In genomic region chr19:1511989-1512338, GRCh38 we compare ENCODE assay signal across 11 cellular contexts. TPM values are rescaled to one million over a fixed set of nuclear protein-coding genes. Genes with fewer than 3 reads are reported as not detected.
A peak's percentile ranks its signal among the peaks of the same experiment; 100 is the strongest.
DNase-seq lines count a peak whose midpoint lies in the region; ATAC-seq and TF ChIP-seq lines count a peak whose summit lies in the region.
"Had no signal": no experiment of that assay in that cellular context is flagged by ENCODE, and none has a peak within 500 bp of the region (broad histone marks: within the 10 kb centered on the region; RNA-seq: fewer than 3 reads in every experiment).

No MANE protein-coding gene starts in this region.

- CTCF ChIA-PET in BJ (lab: Yijun Ruan, JAX) = interaction anchor here (0.8 kb wide), 1 partner anchor 68 kb away, joined by 3 read pairs; no protein-coding TSS in a partner anchor

- H4K8ac ChIP-seq in mesenchymal stem cell (ENCODE audit: low read length) = no peak overlapping the region

- H3K27ac ChIP-seq in mesenchymal stem cell (ENCODE audit: low read length, poor library complexity, severe bottlenecking) = no peak overlapping the region

- peak overlapping the region; percentile 10 for H2AK5ac ChIP-seq in mesenchymal stem cell (ENCODE audit: low read length, severe bottlenecking)

- H4K91ac ChIP-seq in mesenchymal stem cell (ENCODE audit: low read length) = no peak overlapping the region

- H3K9ac ChIP-seq in mesenchymal stem cell (ENCODE audit: low read length) = no peak overlapping the region

- H3K27me3 ChIP-seq in BJ (ENCODE audit: control insufficient read depth, insufficient read depth, low read length) (no peaks in the 10 kb centered on the region), HAP-1 (ENCODE audit: low read depth) (no peaks in the 10 kb centered on the region), mesenchymal stem cell (ENCODE audit: control insufficient read depth in 1 of 2, insufficient read depth in 1 of 2, low read length in 2 of 2) (peaks cover 4 to 46% of the 10 kb centered on the region in 2 experiments)

- in situ Hi-C loops in HAP-1 (cut with MboI; ENCODE audit: low sequenced_read_pairs) = no loop called here

- H3K4me3 Mint-ChIP-seq in activated naive CD8-positive, alpha-beta T cell = peak overlapping the region; percentile 78

- no peak overlapping the region for H2BK15ac ChIP-seq in mesenchymal stem cell (ENCODE audit: low read depth, poor library complexity, severe bottlenecking)

- no peaks in the 10 kb centered on the region for H3K36me3 Mint-ChIP-seq in activated naive CD8-positive, alpha-beta T cell

- WGBS in mesenchymal stem cell = 78% methylated on average over 5 of the region's 5 CpGs

- H3K18ac ChIP-seq in mesenchymal stem cell (ENCODE audit: low read depth in 1 of 2, low read length in 2 of 2) = no peak overlapping the region

- TF ChIP-seq CTCF in BJ (IDR thresholded peaks at IDR 0.05; ENCODE audit: insufficient read depth, low read depth, low read length) = no peak

- no peak overlapping the region for H2AFZ ChIP-seq in mesenchymal stem cell (ENCODE audit: low read depth, low read length)

- H3K27me3 Mint-ChIP-seq in activated naive CD8-positive, alpha-beta T cell = no peaks in the 10 kb centered on the region

- H3K14ac ChIP-seq in mesenchymal stem cell (ENCODE audit: low read length in 2 of 2) = peak overlapping the region in 1 of 2 experiments; percentile 44

- no peak overlapping the region for H2BK12ac ChIP-seq in mesenchymal stem cell (ENCODE audit: low read length in 2 of 2)

- H3K4me3 ChIP-seq in BJ (ENCODE audit: low read depth, low read length) (peak overlapping the region; percentile 71), HAP-1 (peak overlapping the region; percentile 37; the same call in 1 of the 2 replicates), mesenchymal stem cell (ENCODE audit: insufficient read depth in 1 of 2, low read depth in 1 of 2, low read length in 2 of 2) (peak overlapping the region in 1 of 2 experiments; percentile 2)

- no peak overlapping the region for H3K4ac ChIP-seq in mesenchymal stem cell (ENCODE audit: low read depth in 1 of 2, low read length in 2 of 2)

- H3K4me1 ChIP-seq in HAP-1 (peaks cover 12% of the 10 kb centered on the region), mesenchymal stem cell (ENCODE audit: control insufficient read depth, insufficient read depth, low read depth, low read length) (peaks cover 33% of the 10 kb centered on the region)

- H3K4me2 ChIP-seq in mesenchymal stem cell (ENCODE audit: low read length, poor library complexity, severe bottlenecking) = no peak overlapping the region

- H2BK120ac ChIP-seq in mesenchymal stem cell (ENCODE audit: low read depth, low read length) = no peak overlapping the region

- peaks cover 8% of the 10 kb centered on the region for H3K79me1 ChIP-seq in mesenchymal stem cell (replicated peaks; ENCODE audit: low read length, poor library complexity, severe bottlenecking)

- peaks cover 22% of the 10 kb centered on the region for H3K4me1 Mint-ChIP-seq in activated naive CD8-positive, alpha-beta T cell (ENCODE audit: low read depth)

- no peak for ATAC-seq in HG03460 (IDR thresholded peaks at IDR 0.05; ENCODE audit: unreplicated experiment)
- no peak for ATAC-seq in GM18867 (IDR thresholded peaks at IDR 0.05; ENCODE audit: unreplicated experiment)
- ATAC-seq: esophagus mucosa had no signal

- no peak overlapping the region for H3K23ac ChIP-seq in mesenchymal stem cell (ENCODE audit: low read length in 2 of 2)

- H3K27ac Mint-ChIP-seq in activated naive CD8-positive, alpha-beta T cell = no peak overlapping the region

- H3K36me3 ChIP-seq in BJ (ENCODE audit: control insufficient read depth, insufficient read depth, low read length) (peaks cover 2% of the 10 kb centered on the region; the same call in 1 of the 2 replicates), HAP-1 (replicated peaks) (no peaks in the 10 kb centered on the region; the same call in 1 of the 2 replicates), mesenchymal stem cell (ENCODE audit: control insufficient read depth in 1 of 2, insufficient read depth in 2 of 2, low read depth in 1 of 2, low read length in 2 of 2) (peaks cover 0 to 9% of the 10 kb centered on the region in 2 experiments)

- POLR2A ChIA-PET in BJ (lab: Charles Lee) = no interaction called here

- DNase-seq in BJ (ENCODE audit: low read depth) (no peak), HAP-1 (ENCODE audit: low spot score in 2 of 2) (no peak), mesenchymal stem cell (no peak), NCI-H1092 treated with DMSO at 0.1 percent for 48 hours (lab: John Stamatoyannopoulos, UW) (no peak), NCI-H2107 (lab: John Stamatoyannopoulos, UW) (no peak)
- DNase-seq: NCI-H748 treated with DMSO at 0.1 percent for 48 hours had no signal

- H2BK5ac ChIP-seq in mesenchymal stem cell (ENCODE audit: low read depth, low read length, poor library complexity, severe bottlenecking) = no peak overlapping the region

- no peaks in the 10 kb centered on the region for H3K9me3 Mint-ChIP-seq in activated naive CD8-positive, alpha-beta T cell (ENCODE audit: low read depth)

- peaks cover 3% of the 10 kb centered on the region; the same call in 1 of the 2 replicates for H3K9me3 ChIP-seq in HAP-1
- H3K9me3 ChIP-seq in mesenchymal stem cell (ENCODE audit: control insufficient read depth, low read length) = peaks cover 2% of the 10 kb centered on the region

RNA-seq across cellular contexts. Expression of gene ADAMTSL5, which starts 0.9 kb away (rescaled TPM):
- 15.0 and 21.5 TPM in 2 replicates for polyA plus RNA-seq in BJ (2011; rRNA removed)
- polyA minus RNA-seq in BJ (2011; rRNA and poly(A)+ RNA removed) = 8.0 and 9.9 TPM in 2 replicates
- polyA plus RNA-seq in mesenchymal stem cell (2013, experiment 1 of 2) = 10.8 TPM
- 8.4 TPM for polyA plus RNA-seq in mesenchymal stem cell (2013, experiment 2 of 2)
- polyA plus RNA-seq: CD14-positive monocyte had no signal

RNA-seq across cellular contexts. Expression of gene PLK5, which starts 11.9 kb away (rescaled TPM):
- polyA plus RNA-seq in BJ (2011; rRNA removed) = not detected in 2 replicates
- polyA minus RNA-seq in BJ (2011; rRNA and poly(A)+ RNA removed) = not detected in 2 replicates
- not detected for polyA plus RNA-seq in mesenchymal stem cell (2013, experiment 1 of 2)
- polyA plus RNA-seq in mesenchymal stem cell (2013, experiment 2 of 2) = not detected
- polyA plus RNA-seq: CD14-positive monocyte had no signal

RNA-seq across cellular contexts. Expression of gene REEP6, which starts 21.0 kb away (rescaled TPM):
- 1.7 and 3.1 TPM in 2 replicates for polyA plus RNA-seq in BJ (2011; rRNA removed)
- 0.38 and 2.0 TPM in 2 replicates for polyA minus RNA-seq in BJ (2011; rRNA and poly(A)+ RNA removed)
- 3.1 TPM for polyA plus RNA-seq in mesenchymal stem cell (2013, experiment 1 of 2)
- polyA plus RNA-seq in mesenchymal stem cell (2013, experiment 2 of 2) = 3.7 TPM

RNA-seq across cellular contexts. Expression of gene PCSK4, which starts 21.8 kb away (rescaled TPM):
- 0.59 and 1.3 TPM in 2 replicates for polyA plus RNA-seq in BJ (2011; rRNA removed)
- polyA minus RNA-seq in BJ (2011; rRNA and poly(A)+ RNA removed) = 0.62 and 2.3 TPM in 2 replicates
- polyA plus RNA-seq in mesenchymal stem cell (2013, experiment 1 of 2) = 2.0 TPM
- polyA plus RNA-seq in mesenchymal stem cell (2013, experiment 2 of 2) = 1.4 TPM

RNA-seq across cellular contexts. Expression of gene C19orf25, which starts 32.9 kb away (rescaled TPM):
- polyA plus RNA-seq in BJ (2011; rRNA removed) = 23.9 and 32.6 TPM in 2 replicates
- 6.6 and 9.6 TPM in 2 replicates for polyA minus RNA-seq in BJ (2011; rRNA and poly(A)+ RNA removed)
- polyA plus RNA-seq in mesenchymal stem cell (2013, experiment 1 of 2) = 19.7 TPM
- polyA plus RNA-seq in mesenchymal stem cell (2013, experiment 2 of 2) = 19.4 TPM
